Comparison of ENCODE assay signal across 7 cellular contexts in the genomic region with DNA sequence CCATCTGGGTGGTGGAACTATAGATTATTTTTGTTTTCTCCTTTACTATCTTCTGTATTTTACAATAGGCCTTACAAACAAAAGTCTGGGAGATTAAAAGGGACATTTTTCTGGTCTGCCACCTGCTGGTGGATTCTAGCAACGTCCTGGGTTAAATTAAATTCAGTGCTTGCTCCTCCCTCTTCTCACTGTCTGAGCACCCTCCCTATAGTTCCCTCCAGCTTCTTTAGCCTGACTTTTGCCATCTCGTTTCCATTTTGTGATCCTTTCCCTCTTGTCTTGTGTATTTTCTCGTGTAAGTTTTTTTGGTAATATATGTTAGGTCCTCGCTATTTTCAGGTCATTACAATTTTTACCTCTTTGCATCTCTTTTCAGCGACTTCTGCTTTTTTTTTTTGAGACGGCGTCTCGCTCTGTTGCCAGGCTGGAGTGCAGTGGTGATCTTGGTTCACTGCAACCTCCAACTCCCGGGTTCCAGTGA. TPM values are rescaled to one million over a fixed set of nuclear protein-coding genes. Genes with fewer than 3 reads are reported as not detected.
DNase-seq lines count a peak whose midpoint lies in the region; FAIRE-seq and TF ChIP-seq lines count a peak whose summit lies in the region.

No MANE protein-coding gene starts in this region.

- no peak overlapping the region for H3K4me3 Mint-ChIP-seq in HFFc6
- H3K4me3 Mint-ChIP-seq in brain, result peak overlapping the region in 2 of 5 experiments; percentile 0 to 13

- no peak for TF ChIP-seq POLR2A in GM12891 (IDR thresholded peaks at IDR 0.05; ENCODE audit: low read depth, low read length)

- H3K27me3 Mint-ChIP-seq in HFFc6 (ENCODE audit: insufficient read depth) (0 out of 2 replicates have a peak, but pooled peaks cover 2% of the 10 kb centered on the region), brain (no peaks in the 10 kb centered on the region)

- peak overlapping the region; percentile 37; the same call in 1 of the 2 replicates for H3K27ac Mint-ChIP-seq in HFFc6
- H3K27ac Mint-ChIP-seq in brain, result peak overlapping the region; percentile 24 to 86 (median 51)

- H3K36me3 Mint-ChIP-seq in HFFc6 (ENCODE audit: low read depth) (peaks cover 25% of the 10 kb centered on the region), brain (peaks cover 50% of the 10 kb centered on the region)

- peak; percentile 70 for DNase-seq in GM12891 (ENCODE audit: insufficient read length, low spot score)
- DNase-seq in HFFc6, result peak; percentile 69
- peak; percentile 49 for DNase-seq in NCI-H1694 (lab: John Stamatoyannopoulos, UW)
- DNase-seq in iris pigment epithelial cell (ENCODE audit: low read depth), result peak; percentile 68
- peak; percentile 31 to 58 (median 48) for DNase-seq in stimulated activated CD4-positive, alpha-beta T cell treated with anti-CD3 and anti-CD28 coated beads, Interleukin-1b, Interleukin-23, amount 100 ng/mL, for 24 hours (ENCODE audit: low read depth in 4 of 4, low spot score in 1 of 4)

- H3K4me1 Mint-ChIP-seq in HFFc6 (ENCODE audit: low read depth) (peaks cover 33% of the 10 kb centered on the region), brain (peaks cover 15% of the 10 kb centered on the region)

- peak; percentile 78 for FAIRE-seq in GM12891 (lab: Jason Lieb, UNC)
- peak; percentile 86 for FAIRE-seq in TTC549 (lab: Jason Lieb, UNC)

- peak; percentile 89 for TF ChIP-seq CTCF in HFFc6 (IDR thresholded peaks at IDR 0.05)
- peak; percentile 75 to 78 for TF ChIP-seq CTCF in brain (conservative IDR thresholded peaks at IDR 0.05)

- H3K9me3 Mint-ChIP-seq in HFFc6 (peaks cover 8% of the 10 kb centered on the region), brain (peaks cover 0 to 3% (median 0%) of the 10 kb centered on the region in 5 experiments)

TF ChIP-seq in GM12891, 5 proteins besides CTCF, POLR2A, EP300 and RAD21:
- no peak for TF ChIP-seq POLR2AphosphoS5 (IDR thresholded peaks at IDR 0.05; ENCODE audit: low read depth, low read length)
- TF ChIP-seq POU2F2 (IDR thresholded peaks at IDR 0.05; ENCODE audit: low read depth, low read length), result no peak
- TF ChIP-seq SPI1 (IDR thresholded peaks at IDR 0.05; ENCODE audit: low read depth, low read length), result peak; percentile 72
- no peak for TF ChIP-seq PAX5 (IDR thresholded peaks at IDR 0.05; ENCODE audit: insufficient read depth, low read length, severe bottlenecking)

RNA-seq across cellular contexts. Expression of a gene that starts 16.1 kb away (rescaled TPM):
- polyA plus RNA-seq in GM12891 (2012; ENCODE audit: low read depth, missing spikeins), result 5.1 TPM
- 1 to 10 TPM; 4.7 to 6.7 (median 5.5) TPM for total RNA-seq in HFFc6 (2021; fragmentation: NEBNext Ultra II Directional; extraction: Animal tissue kit (Norgen Biotek cat#: 25700))
- 8.5 TPM for polyA plus RNA-seq in brain (ENCODE audit: insufficient read depth, low read depth, low replicate concordance)

RNA-seq across cellular contexts. Expression of a gene that starts 16.5 kb away (rescaled TPM):
- polyA plus RNA-seq in GM12891 (2012; ENCODE audit: low read depth, missing spikeins), result 33.5 TPM
- total RNA-seq in HFFc6 (2021; fragmentation: NEBNext Ultra II Directional; extraction: Animal tissue kit (Norgen Biotek cat#: 25700)), result 10 to 100 TPM; 60.1 to 69.8 (median 64.2) TPM
- polyA plus RNA-seq in brain (ENCODE audit: insufficient read depth, low read depth, low replicate concordance), result 66.3 TPM

Comparison
In these comparisons a context has a peak if more than half of its experiments do, and no peak if none do; other contexts are left out.
1. Peak in every context shown above with its lines: DNase-seq.